ENCODE assay signal across 23 cellular contexts in the genomic region with DNA sequence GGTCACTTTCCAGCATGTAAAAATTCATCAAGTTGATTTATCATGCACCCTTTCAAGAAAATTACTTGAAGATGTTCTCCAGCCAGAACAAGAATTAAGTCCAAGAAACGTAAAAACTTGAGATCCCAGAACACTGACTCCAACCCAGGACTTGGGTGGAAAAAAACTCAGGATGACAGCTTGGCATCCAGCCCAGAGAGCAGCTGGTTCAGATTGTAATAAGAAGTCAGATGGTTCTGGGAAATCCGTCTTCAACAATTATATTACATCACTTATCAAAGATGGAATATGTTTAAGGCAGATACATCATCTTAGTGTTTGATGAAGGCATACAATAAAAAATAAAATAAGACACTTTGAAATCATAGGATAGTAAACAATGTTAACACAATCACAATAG. TPM values are rescaled to one million over a fixed set of nuclear protein-coding genes. Genes with fewer than 3 reads are reported as not detected.
DNase-seq lines count a peak whose midpoint lies in the region; ATAC-seq, FAIRE-seq and TF ChIP-seq lines count a peak whose summit lies in the region.
"Had no signal": no experiment of that assay in that cellular context is flagged by ENCODE, and none has a peak within 500 bp of the region (broad histone marks: within the 10 kb centered on the region; RNA-seq: fewer than 3 reads in every experiment).

No MANE protein-coding gene starts in this region.

- no TSS peak for BruUV-seq in HepG2 (replicated peaks; lab: Mats Ljungman, UMichigan)

- no peaks in the 10 kb centered on the region for H3K9me3 ChIP-seq in HepG2 (ENCODE audit: low read length)
- H3K9me3 ChIP-seq: HAP-1, upper lobe of left lung had no signal

- in situ Hi-C loops in HepG2 (cut with HindIII; ENCODE audit: extremely low pct_ligation_motif_present, low pct_unique_long_range_greater_than_20kb) = no loop called here

- H2AFZ ChIP-seq in HepG2 (ENCODE audit: low read length) = no peak overlapping the region

- H3K36me3 Mint-ChIP-seq in endothelial cell (ENCODE audit: low read depth, unreplicated experiment) = peaks cover 4% of the 10 kb centered on the region
- H3K36me3 Mint-ChIP-seq: activated naive CD8-positive, alpha-beta T cell treated with anti-CD3 and anti-CD28 coated beads, Interleukin-2, amount 10 ng/mL, durations not matched to agents 7 days and 5 days; stimulated activated memory B cell treated with anti-CD40 and anti-IgM and Interleukin-4, amounts not matched to agents 10 μg/mL and 1 μg/mL and 100 μg/mL, for 72 hours had no signal

- no peak overlapping the region for H3K27ac ChIP-seq in HepG2 (ENCODE audit: extremely low read length, insufficient read depth, low read length)
- H3K27ac ChIP-seq: C4-2B, cardiac muscle cell, KMS-11, upper lobe of left lung had no signal

- TF ChIP-seq POLR2A in HepG2 (IDR thresholded peaks at IDR 0.05; ENCODE audit: insufficient read depth in 1 of 2, low read depth in 2 of 2, low read length in 2 of 2) = no peak

- no peaks in the 10 kb centered on the region for H3K27me3 Mint-ChIP-seq in endothelial cell (ENCODE audit: unreplicated experiment)
- H3K27me3 Mint-ChIP-seq: stimulated activated memory B cell treated with anti-CD40 and anti-IgM and Interleukin-4, amounts not matched to agents 10 μg/mL and 1 μg/mL and 100 μg/mL, for 72 hours had no signal

- H3K4me3 ChIP-seq in fibroblast of mammary gland (ENCODE audit: control insufficient read depth, low read depth, low read length) (no peak overlapping the region), HepG2 (replicated peaks in 1 of 3; ENCODE audit: insufficient read depth in 1 of 3, low read depth in 2 of 3, low read length in 3 of 3) (no peak overlapping the region)
- H3K4me3 ChIP-seq: cardiac muscle cell, HAP-1, upper lobe of left lung had no signal

- no peak overlapping the region for H3K4me2 ChIP-seq in HepG2 (ENCODE audit: low read depth, low read length)
- H3K4me2 ChIP-seq: KMS-11 had no signal

- CTCF ChIA-PET in HepG2 (lab: Yijun Ruan, JAX; ENCODE audit: low intra/inter-chr PET ratio, low total read pairs) = no interaction called here

- TF ChIP-seq EP300 in HepG2 (IDR thresholded peaks at IDR 0.05; ENCODE audit: low read depth in 2 of 2, low read length in 2 of 2) (no peak), HepG2 (CRISPR knock-in tag; IDR thresholded peaks at IDR 0.05; ENCODE audit: borderline replicate concordance) (no peak)

- H3K36me3 ChIP-seq in HepG2 (replicated peaks in 1 of 2; ENCODE audit: control insufficient read depth in 1 of 2, insufficient read depth in 2 of 2, low read length in 2 of 2) = no peaks in the 10 kb centered on the region
- H3K36me3 ChIP-seq: cardiac muscle cell, HAP-1, upper lobe of left lung had no signal

- FAIRE-seq in HepG2 (lab: Jason Lieb, UNC) = no peak
- FAIRE-seq: GM19239 had no signal

- POLR2A ChIA-PET in HepG2 (lab: Yijun Ruan, JAX) = no interaction called here

- 3% methylated on average over 2 of the region's 2 CpGs for WGBS in HepG2 (ENCODE audit: low lambda C conversion rate)

- no peak overlapping the region for H3K27ac Mint-ChIP-seq in endothelial cell (ENCODE audit: unreplicated experiment)
- H3K27ac Mint-ChIP-seq: activated naive CD8-positive, alpha-beta T cell treated with anti-CD3 and anti-CD28 coated beads, Interleukin-2, amount 10 ng/mL, durations not matched to agents 7 days and 5 days; naive thymus-derived CD4-positive, alpha-beta T cell; stimulated activated memory B cell treated with anti-CD40 and anti-IgM and Interleukin-4, amounts not matched to agents 10 μg/mL and 1 μg/mL and 100 μg/mL, for 72 hours; T-helper 17 cell had no signal

- no peaks in the 10 kb centered on the region for H3K79me2 ChIP-seq in HepG2 (ENCODE audit: insufficient read depth, low read length)

- H3K4me1 ChIP-seq in HepG2 (ENCODE audit: insufficient read depth, low read length) = no peaks in the 10 kb centered on the region
- H3K4me1 ChIP-seq: HAP-1 had no signal

- no peak for TF ChIP-seq CTCF in fibroblast of mammary gland (conservative IDR thresholded peaks at IDR 0.05; ENCODE audit: control insufficient read depth, insufficient read depth, low read depth, low read length)
- no peak for TF ChIP-seq CTCF in HepG2 (CRISPR knock-in tag; IDR thresholded peaks at IDR 0.05)
- no peak for TF ChIP-seq CTCF in endothelial cell (IDR thresholded peaks at IDR 0.05; ENCODE audit: unreplicated experiment)

- no peaks in the 10 kb centered on the region for H4K20me1 ChIP-seq in HepG2 (ENCODE audit: insufficient read depth, low read length)

- TF ChIP-seq RAD21 in HepG2 (CRISPR knock-in tag; IDR thresholded peaks at IDR 0.05) = no peak

- H3K9ac ChIP-seq in HepG2 (ENCODE audit: insufficient read depth, low read depth, low read length) = no peak overlapping the region
- H3K9ac ChIP-seq: KMS-11 had no signal

- no peaks in the 10 kb centered on the region; a peak in 2 of 5 replicates for H3K27me3 ChIP-seq in HepG2 (ENCODE audit: control insufficient read depth in 1 of 2, insufficient read depth in 2 of 2, low read length in 2 of 2)
- H3K27me3 ChIP-seq: cardiac muscle cell, upper lobe of left lung had no signal

- no peak for ATAC-seq in HepG2
- no peak for ATAC-seq in GM21825 (IDR thresholded peaks at IDR 0.05; ENCODE audit: unreplicated experiment)
- ATAC-seq: naive thymus-derived CD4-positive, alpha-beta T cell; stimulated activated memory B cell treated with anti-CD40 and anti-IgM and Interleukin-4, amounts not matched to agents 10 μg/mL and 1 μg/mL and 100 μg/mL, for 72 hours; T-helper 17 cell had no signal

- no peak overlapping the region for H3K4me3 Mint-ChIP-seq in endothelial cell (ENCODE audit: unreplicated experiment)
- H3K4me3 Mint-ChIP-seq: activated naive CD8-positive, alpha-beta T cell treated with anti-CD3 and anti-CD28 coated beads, Interleukin-2, amount 10 ng/mL, durations not matched to agents 7 days and 5 days; naive thymus-derived CD4-positive, alpha-beta T cell; stimulated activated memory B cell treated with anti-CD40 and anti-IgM and Interleukin-4, amounts not matched to agents 10 μg/mL and 1 μg/mL and 100 μg/mL, for 72 hours; T-helper 17 cell had no signal

- intact Hi-C loops in HepG2 (cut with micrococcal nuclease; ENCODE audit: unreplicated experiment) = no loop called here

- DNase-seq in HCEC 1CT = peak; percentile 23
- peak; percentile 8 for DNase-seq in SHP77 treated with DMSO at 0.1 percent for 48 hours (lab: John Stamatoyannopoulos, UW)
- peak; percentile 69 for DNase-seq in fibroblast of mammary gland (ENCODE audit: low read depth)
- DNase-seq in pulmonary artery endothelial cell (ENCODE audit: low read depth, low spot score) = peak; percentile 39
- no peak for DNase-seq in HepG2 (ENCODE audit: low spot score)
- DNase-seq in endothelial cell (ENCODE audit: low spot score) = no peak
- no peak for DNase-seq in NAMALWA (ENCODE audit: low spot score)
- DNase-seq: activated naive CD8-positive, alpha-beta T cell treated with anti-CD3 and anti-CD28 coated beads, Interleukin-2, amount 10 ng/mL, durations not matched to agents 7 days and 5 days; effector memory CD4-positive, alpha-beta T cell; naive thymus-derived CD4-positive, alpha-beta T cell; NCI-H1417 treated with DMSO at 0.1 percent for 48 hours; NCI-H226; posterior cingulate gyrus; stimulated activated CD4-positive, alpha-beta T cell treated with anti-CD3 and anti-CD28 coated beads, Interleukin-12 subunit alpha, Interleukin-12 subunit beta, amount 100 ng/mL, for 4 hours; T-helper 17 cell; upper lobe of left lung had no signal

- no peaks in the 10 kb centered on the region for H3K9me3 Mint-ChIP-seq in endothelial cell (ENCODE audit: unreplicated experiment)

- no peaks in the 10 kb centered on the region for H3K4me1 Mint-ChIP-seq in endothelial cell (ENCODE audit: unreplicated experiment)
- H3K4me1 Mint-ChIP-seq: activated naive CD8-positive, alpha-beta T cell treated with anti-CD3 and anti-CD28 coated beads, Interleukin-2, amount 10 ng/mL, durations not matched to agents 7 days and 5 days; naive thymus-derived CD4-positive, alpha-beta T cell; stimulated activated memory B cell treated with anti-CD40 and anti-IgM and Interleukin-4, amounts not matched to agents 10 μg/mL and 1 μg/mL and 100 μg/mL, for 72 hours; T-helper 17 cell had no signal

TF ChIP-seq in HepG2, 621 proteins besides CTCF, POLR2A, EP300 and RAD21:
- TF ChIP-seq ZNF160 (CRISPR knock-in tag; IDR thresholded peaks at IDR 0.05) (no peak), ZNF546 (CRISPR knock-in tag; conservative IDR thresholded peaks at IDR 0.05) (no peak)
TF ChIP-seq in HepG2: peak in this region for 0.

RNA-seq across cellular contexts. Expression of gene DNAJC13, which starts 23.0 kb away (rescaled TPM):
- total RNA-seq in pulmonary artery endothelial cell (63.0 and 75.6 TPM in 2 replicates), HepG2 (2016; rRNA removed; fragmentation: Illumina TruSeq; extraction: Trizol) (26.2 and 37.5 TPM in 2 replicates), endothelial cell (ENCODE audit: unreplicated experiment) (50.4 TPM)
- 3.7 and 4.5 TPM in 2 replicates for total RNA-seq in HepG2 (2016; cell fraction: cytosol; rRNA removed; fragmentation: Illumina TruSeq; extraction: Trizol; ENCODE audit: low read depth)
- 25.0 and 35.2 TPM in 2 replicates for total RNA-seq in HepG2 (2016; cell fraction: insoluble cytoplasmic fraction; rRNA removed; fragmentation: Illumina TruSeq; extraction: Trizol)
- total RNA-seq in HepG2 (2016; cell fraction: membrane; rRNA removed; fragmentation: Illumina TruSeq; extraction: Trizol) = 9.6 and 10.3 TPM in 2 replicates
- 34.1 and 42.6 TPM in 2 replicates for total RNA-seq in HepG2 (2016; cell fraction: nucleus; rRNA removed; fragmentation: Illumina TruSeq; extraction: Trizol)
- 7.6 and 9.1 TPM in 2 replicates for polyA plus RNA-seq in HepG2 (2011; rRNA removed)
- polyA plus RNA-seq in HepG2 (2011; cell fraction: cytosol; rRNA removed) = 4.1 and 5.3 TPM in 2 replicates
- polyA plus RNA-seq in HepG2 (2011; cell fraction: nucleus; rRNA removed) = 11.6 and 12.8 TPM in 2 replicates
- polyA plus RNA-seq in HepG2 (2012) = 6.9 and 9.3 TPM in 2 replicates
- 1.3 and 1.4 TPM in 2 replicates for polyA plus RNA-seq in HepG2 (2016; cell fraction: cytosol; fragmentation: Illumina TruSeq; extraction: Trizol; ENCODE audit: low read depth)
- polyA plus RNA-seq in HepG2 (2016; cell fraction: insoluble cytoplasmic fraction; fragmentation: Illumina TruSeq; extraction: Trizol; ENCODE audit: low read depth) = 25.2 and 28.2 TPM in 2 replicates
- 4.6 and 4.8 TPM in 2 replicates for polyA plus RNA-seq in HepG2 (2016; cell fraction: membrane; fragmentation: Illumina TruSeq; extraction: Trizol; ENCODE audit: low read depth)
- polyA plus RNA-seq in HepG2 (2016; cell fraction: nucleus; fragmentation: Illumina TruSeq; extraction: Trizol; ENCODE audit: insufficient read depth, low read depth) = 18.3 and 22.7 TPM in 2 replicates
- polyA minus RNA-seq in HepG2 (2011; rRNA and poly(A)+ RNA removed; ENCODE audit: low replicate concordance) = 10.6 and 24.2 TPM in 2 replicates
- 15.5 and 18.0 TPM in 2 replicates for polyA minus RNA-seq in HepG2 (2011; cell fraction: cytosol; rRNA and poly(A)+ RNA removed)
- 70.9 and 81.6 TPM in 2 replicates for polyA minus RNA-seq in HepG2 (2011; cell fraction: nucleus; rRNA and poly(A)+ RNA removed)

Comparison
In these comparisons a context has a peak if more than half of its experiments do, and no peak if none do; other contexts are left out.
1. DNase-seq: peak in HCEC 1CT (single experiment), SHP77 treated with DMSO at 0.1 percent for 48 hours (single experiment), fibroblast of mammary gland (single experiment) and pulmonary artery endothelial cell (single experiment); none in HepG2 (single experiment), endothelial cell (single experiment) and NAMALWA (single experiment).